In genomic region chr20:49288784-49289696, GRCh38 we compare ENCODE assay signal across 13 cellular contexts. TPM values are rescaled to one million over a fixed set of nuclear protein-coding genes. Genes with fewer than 3 reads are reported as not detected.
DNase-seq lines count a peak whose midpoint lies in the region; ATAC-seq and TF ChIP-seq lines count a peak whose summit lies in the region.
"Had no signal": no experiment of that assay in that cellular context is flagged by ENCODE, and none has a peak within 500 bp of the region (broad histone marks: within the 10 kb centered on the region; RNA-seq: fewer than 3 reads in every experiment).

No MANE protein-coding gene starts in this region.

- POLR2A ChIA-PET in HCT116 (lab: Charles Lee), result interaction anchor here (1.4 to 3.2 kb wide), 2 partner anchors 9 to 11 kb away, joined by 4 to 15 read pairs; partner anchors contain the start of gene ZNFX1

- no peak for TF ChIP-seq POLR2A in HCT116 (IDR thresholded peaks at IDR 0.05; ENCODE audit: borderline replicate concordance, extremely low read depth, insufficient read depth, insufficient read length)

- H3K27ac ChIP-seq in HCT116 (ENCODE audit: low read depth, low read length) (peak overlapping the region; percentile 24; the same call in 1 of the 2 replicates), left lung (peak overlapping the region in 1 of 2 donors; percentile 33)
- H3K27ac ChIP-seq: parathyroid adenoma had no signal

- RAD21 ChIA-PET in HCT116 (lab: Charles Lee; ENCODE audit: low non-redundant PET in 1 of 2, low total read pairs in 2 of 2, uncharacterized antibody in 2 of 2, unreplicated experiment in 2 of 2), result no interaction called here

- no peak overlapping the region for H3K4me3 ChIP-seq in HCT116 (replicated peaks in 1 of 2; ENCODE audit: low read depth in 1 of 2, low read length in 2 of 2)
- H3K4me3 ChIP-seq in left lung, result no peak overlapping the region

- no peak for ATAC-seq in HCT116
- ATAC-seq in SK-N-SH treated with all-trans-retinoic acid at 6 μM for 48 hours, result no peak
- ATAC-seq in left lung, result peak; percentile 80
- ATAC-seq in HG02759 (IDR thresholded peaks at IDR 0.05; ENCODE audit: unreplicated experiment), result no peak

- H3K4me2 ChIP-seq in HCT116 (ENCODE audit: low read length), result no peak overlapping the region

- H3K4me1 ChIP-seq in HCT116 (ENCODE audit: control insufficient read depth in 1 of 2, insufficient read depth in 2 of 2, low read length in 2 of 2) (peaks cover 26 to 46% of the 10 kb centered on the region in 2 experiments; a peak in 3 of 4 replicates), left lung (peaks cover 3 to 40% of the 10 kb centered on the region in 2 donors)
- H3K4me1 ChIP-seq: parathyroid adenoma had no signal

- H4K20me1 ChIP-seq in HCT116 (ENCODE audit: insufficient read depth), result peaks cover 66% of the 10 kb centered on the region

- H3K9ac ChIP-seq in HCT116 (ENCODE audit: low read length), result no peak overlapping the region
- H3K9ac ChIP-seq: parathyroid adenoma had no signal

- H3K9me2 ChIP-seq in HCT116 (ENCODE audit: insufficient read depth), result no peaks in the 10 kb centered on the region

- TF ChIP-seq RAD21 in HCT116 (IDR thresholded peaks at IDR 0.05; ENCODE audit: low read depth), result no peak

- CTCF ChIA-PET in HCT116 (lab: Charles Lee), result no interaction called here

- H3K36me3 ChIP-seq in HCT116 (ENCODE audit: control insufficient read depth in 1 of 2, insufficient read depth in 2 of 2, low read length in 2 of 2) (peaks cover 50 to 58% of the 10 kb centered on the region in 2 experiments), left lung (peaks cover 9 to 92% of the 10 kb centered on the region in 2 donors)

- no peak overlapping the region for H2AFZ ChIP-seq in HCT116 (ENCODE audit: low read depth, low read length, poor library complexity, severe bottlenecking)
- H2AFZ ChIP-seq: parathyroid adenoma had no signal

- peaks cover 45% of the 10 kb centered on the region for H3K79me2 ChIP-seq in HCT116 (ENCODE audit: insufficient read depth, low read length)

- DNase-seq in DMS 273 (lab: John Stamatoyannopoulos, UW; ENCODE audit: unreplicated experiment) (peak; percentile 66), HCT116 (ENCODE audit: low read depth, low spot score) (no peak), left lung (no peak), T1000 (lab: John Stamatoyannopoulos, UW) (no peak), COLO829 (ENCODE audit: low spot score) (no peak), hippocampal formation (lab: John Stamatoyannopoulos, UW) (no peak)
- DNase-seq: activated CD4-positive, alpha-beta T cell treated with anti-CD3 and anti-CD28 coated beads for 4 hours; amniotic stem cell; DND-41; H7 had no signal

- BruUV-seq in HCT116 (replicated peaks; lab: Mats Ljungman, UMichigan), result no TSS peak

- H3K27me3 ChIP-seq in HCT116 (ENCODE audit: insufficient read depth, low read length), result no peaks in the 10 kb centered on the region
- H3K27me3 ChIP-seq in left lung, result no peaks in the 10 kb centered on the region

- intact Hi-C loops in HCT116 (cut with micrococcal nuclease) (no loop called here), left lung (cut with DNase I) (no loop called here)

- no peak for TF ChIP-seq CTCF in HCT116 (IDR thresholded peaks at IDR 0.05 in 2 of 3, conservative IDR thresholded peaks at IDR 0.05 in 1 of 3; ENCODE audit: borderline replicate concordance in 1 of 3, insufficient read depth in 1 of 3, low read depth in 2 of 3, low read length in 2 of 3)
- TF ChIP-seq CTCF in left lung (IDR thresholded peaks at IDR 0.05), result no peak

- H3K9me3 ChIP-seq in HCT116 (ENCODE audit: control insufficient read depth in 1 of 2, insufficient read depth in 1 of 2, low read depth in 1 of 2, low read length in 2 of 2), result no peaks in the 10 kb centered on the region
- peaks cover 5 to 29% of the 10 kb centered on the region in 2 donors for H3K9me3 ChIP-seq in left lung

TF ChIP-seq in HCT116, 20 proteins besides CTCF, POLR2A, EP300 and RAD21:
- TF ChIP-seq TCF7L2 (IDR thresholded peaks at IDR 0.05; ENCODE audit: borderline replicate concordance, extremely low read depth, insufficient read depth, insufficient read length), result no peak
- no peak for TF ChIP-seq ATF3 (IDR thresholded peaks at IDR 0.05)
- TF ChIP-seq EGR1 (IDR thresholded peaks at IDR 0.05; ENCODE audit: low read depth), result no peak
- TF ChIP-seq MAX (IDR thresholded peaks at IDR 0.05), result no peak
- no peak for TF ChIP-seq SRF (IDR thresholded peaks at IDR 0.05; ENCODE audit: low read depth)
- no peak for TF ChIP-seq SIN3A (IDR thresholded peaks at IDR 0.05; ENCODE audit: low read depth)
- no peak for TF ChIP-seq JUND (IDR thresholded peaks at IDR 0.05)
- TF ChIP-seq FOSL1 (IDR thresholded peaks at IDR 0.05; ENCODE audit: low read depth), result 0 out of 2 replicates have a peak, but pooled peaks have one; percentile 4
- no peak; the same call in none of the 2 replicates for TF ChIP-seq POLR2AphosphoS5 (IDR thresholded peaks at IDR 0.05; ENCODE audit: low read depth, low read length)
- TF ChIP-seq ZFX (IDR thresholded peaks at IDR 0.05), result no peak
- TF ChIP-seq ELF1 (IDR thresholded peaks at IDR 0.05; ENCODE audit: borderline replicate concordance, low read depth), result no peak
- no peak for TF ChIP-seq YY1 (IDR thresholded peaks at IDR 0.05; ENCODE audit: extremely low read depth, insufficient replicate concordance, low read depth, low read length)
- TF ChIP-seq CEBPB (IDR thresholded peaks at IDR 0.05; ENCODE audit: low read depth), result 0 out of 2 replicates have a peak, but pooled peaks have one; percentile 16
- no peak for TF ChIP-seq SP1 (IDR thresholded peaks at IDR 0.05; ENCODE audit: low read depth)
TF ChIP-seq in HCT116: peak in this region for 2.

TF ChIP-seq in SK-N-SH treated with all-trans-retinoic acid at 6 μM for 48 hours, 23 proteins besides CTCF, POLR2A, EP300 and RAD21:
- TF ChIP-seq GLIS3 (CRISPR knock-in tag; IDR thresholded peaks at IDR 0.05) (peak; percentile 75), BACH2 (CRISPR knock-in tag; IDR thresholded peaks at IDR 0.05; ENCODE audit: borderline replicate concordance) (no peak), PATZ1 (CRISPR knock-in tag; IDR thresholded peaks at IDR 0.05; ENCODE audit: borderline replicate concordance) (no peak), ESRRG (CRISPR knock-in tag; IDR thresholded peaks at IDR 0.05) (0 out of 2 replicates have a peak, but pooled peaks have one; percentile 22), CREB5 (CRISPR knock-in tag; IDR thresholded peaks at IDR 0.05; ENCODE audit: low read depth) (peak; percentile 64; the same call in 1 of the 2 replicates), CSRNP3 (CRISPR knock-in tag; IDR thresholded peaks at IDR 0.05) (0 out of 2 replicates have a peak, but pooled peaks have one; percentile 20)

RNA-seq across cellular contexts. Expression of gene ZNFX1, which starts 11.2 kb away (rescaled TPM):
- total RNA-seq in HCT116 (2021; ENCODE audit: unreplicated experiment), result 24.1 TPM
- 11.8 and 14.2 TPM in 2 replicates for polyA plus RNA-seq in HCT116 (2012)
- total RNA-seq in left lung, result 10 to 100 TPM; 39.6 to 41.0 TPM
